Comparison of ENCODE assay signal across 17 cellular contexts in the genomic region with DNA sequence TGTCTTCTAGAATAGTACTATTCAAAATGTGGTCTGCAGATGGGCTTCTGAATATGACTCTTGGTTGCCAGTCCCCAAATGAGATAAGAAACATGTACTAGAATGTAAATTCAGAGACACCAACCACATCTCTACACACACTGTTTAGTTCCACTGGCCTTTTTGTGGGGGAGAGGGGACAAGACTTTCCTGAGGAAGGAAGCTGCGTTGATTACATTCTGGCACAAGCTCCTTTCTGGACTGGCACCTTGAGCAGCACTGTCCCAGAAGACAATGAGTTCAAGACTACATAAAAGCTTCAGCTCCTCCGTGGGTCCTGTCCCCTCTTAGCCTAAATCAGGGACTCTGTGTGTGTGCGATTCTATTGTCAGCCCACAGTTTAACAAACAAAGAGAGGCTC. TPM values are rescaled to one million over a fixed set of nuclear protein-coding genes. Genes with fewer than 3 reads are reported as not detected.
DNase-seq lines count a peak whose midpoint lies in the region; ATAC-seq and TF ChIP-seq lines count a peak whose summit lies in the region.
"Had no signal": no experiment of that assay in that cellular context is flagged by ENCODE, and none has a peak within 500 bp of the region (broad histone marks: within the 10 kb centered on the region; RNA-seq: fewer than 3 reads in every experiment).

No MANE protein-coding gene starts in this region.

- H3K79me2 ChIP-seq in OCI-LY3 (ENCODE audit: low read length), result no peaks in the 10 kb centered on the region

- H3K4me2 ChIP-seq in OCI-LY3 (ENCODE audit: low read length), result peak overlapping the region; percentile 57
- H3K4me2 ChIP-seq: A549, GM23338 had no signal

- H3K9me3 Mint-ChIP-seq in T-cell, result no peaks in the 10 kb centered on the region
- no peaks in the 10 kb centered on the region for H3K9me3 Mint-ChIP-seq in naive thymus-derived CD8-positive, alpha-beta T cell
- H3K9me3 Mint-ChIP-seq in activated naive CD4-positive, alpha-beta T cell treated with anti-CD3 and anti-CD28 coated beads, Interleukin-2, amount 10 ng/mL, durations not matched to agents 7 days and 5 days, result no peaks in the 10 kb centered on the region
- H3K9me3 Mint-ChIP-seq: CD4-positive, CD25-positive, alpha-beta regulatory T cell; GM23338; IgD-negative memory B cell had no signal

- POLR2A ChIA-PET in T-cell (lab: Charles Lee), result interaction anchor here in 1 of 2 donors (0.7 kb wide), 1 partner anchor 90 kb away, joined by 3 read pairs; no protein-coding TSS in a partner anchor
- POLR2A ChIA-PET in naive thymus-derived CD8-positive, alpha-beta T cell (lab: Charles Lee), result no interaction called here

- no peak overlapping the region; the same call in 1 of the 2 replicates for H3K4me3 ChIP-seq in OCI-LY3 (ENCODE audit: low read length)
- H3K4me3 ChIP-seq: A549, GM12878, GM23338 had no signal

- H3K27me3 ChIP-seq in OCI-LY3 (ENCODE audit: low read depth, low read length), result no peaks in the 10 kb centered on the region

- peaks cover 8 to 12% of the 10 kb centered on the region in 2 donors for H3K27me3 Mint-ChIP-seq in T-cell
- H3K27me3 Mint-ChIP-seq in naive thymus-derived CD8-positive, alpha-beta T cell, result peaks cover 0 to 15% (median 10%) of the 10 kb centered on the region in 5 donors
- H3K27me3 Mint-ChIP-seq in activated naive CD4-positive, alpha-beta T cell treated with anti-CD3 and anti-CD28 coated beads, Interleukin-2, amount 10 ng/mL, durations not matched to agents 7 days and 5 days, result peaks cover 8% of the 10 kb centered on the region

- H3K36me3 ChIP-seq in OCI-LY3 (replicated peaks; ENCODE audit: low read depth, low read length), result no peaks in the 10 kb centered on the region

- ATAC-seq in HG03097 (IDR thresholded peaks at IDR 0.05; ENCODE audit: low FRiP score, unreplicated experiment) (no peak), T-cell (replicated peaks in 1 of 4) (no peak)
- ATAC-seq in naive thymus-derived CD8-positive, alpha-beta T cell, result no peak
- ATAC-seq: A549, GM12878, GM23338 had no signal

- no peak overlapping the region for H3K4me3 Mint-ChIP-seq in T-cell
- H3K4me3 Mint-ChIP-seq in naive thymus-derived CD8-positive, alpha-beta T cell, result no peak overlapping the region
- no peak overlapping the region for H3K4me3 Mint-ChIP-seq in activated naive CD4-positive, alpha-beta T cell treated with anti-CD3 and anti-CD28 coated beads, Interleukin-2, amount 10 ng/mL, durations not matched to agents 7 days and 5 days
- H3K4me3 Mint-ChIP-seq: CD4-positive, CD25-positive, alpha-beta regulatory T cell; GM23338; IgD-negative memory B cell had no signal

- H3K27ac Mint-ChIP-seq in T-cell, result no peak overlapping the region
- no peak overlapping the region for H3K27ac Mint-ChIP-seq in naive thymus-derived CD8-positive, alpha-beta T cell
- H3K27ac Mint-ChIP-seq in activated naive CD4-positive, alpha-beta T cell treated with anti-CD3 and anti-CD28 coated beads, Interleukin-2, amount 10 ng/mL, durations not matched to agents 7 days and 5 days, result no peak overlapping the region
- H3K27ac Mint-ChIP-seq: CD4-positive, CD25-positive, alpha-beta regulatory T cell; GM23338; IgD-negative memory B cell had no signal

- H3K27ac ChIP-seq in OCI-LY3 (ENCODE audit: low read length), result no peak overlapping the region
- H3K27ac ChIP-seq: A549 had no signal

- H3K9ac ChIP-seq in OCI-LY3 (ENCODE audit: low read length), result no peak overlapping the region

- CTCF ChIA-PET in T-cell (lab: Charles Lee), result no interaction called here
- CTCF ChIA-PET in activated naive CD4-positive, alpha-beta T cell treated with anti-CD3 and anti-CD28 coated beads, Interleukin-2, amount 10 ng/mL, durations not matched to agents 7 days and 5 days (lab: Charles Lee), result interaction anchor here (0.7 kb wide), 1 partner anchor 171 kb away, joined by 3 read pairs; no protein-coding TSS in a partner anchor

- no peak for TF ChIP-seq CTCF in OCI-LY3 (IDR thresholded peaks at IDR 0.05; ENCODE audit: low read depth, low read length)

- no peaks in the 10 kb centered on the region for H3K36me3 Mint-ChIP-seq in T-cell
- no peaks in the 10 kb centered on the region for H3K36me3 Mint-ChIP-seq in naive thymus-derived CD8-positive, alpha-beta T cell
- H3K36me3 Mint-ChIP-seq in activated naive CD4-positive, alpha-beta T cell treated with anti-CD3 and anti-CD28 coated beads, Interleukin-2, amount 10 ng/mL, durations not matched to agents 7 days and 5 days, result no peaks in the 10 kb centered on the region
- H3K36me3 Mint-ChIP-seq: CD4-positive, CD25-positive, alpha-beta regulatory T cell; IgD-negative memory B cell had no signal

- no peaks in the 10 kb centered on the region for H3K4me1 Mint-ChIP-seq in T-cell
- no peaks in the 10 kb centered on the region for H3K4me1 Mint-ChIP-seq in naive thymus-derived CD8-positive, alpha-beta T cell
- no peaks in the 10 kb centered on the region for H3K4me1 Mint-ChIP-seq in activated naive CD4-positive, alpha-beta T cell treated with anti-CD3 and anti-CD28 coated beads, Interleukin-2, amount 10 ng/mL, durations not matched to agents 7 days and 5 days
- H3K4me1 Mint-ChIP-seq: CD4-positive, CD25-positive, alpha-beta regulatory T cell; GM23338; IgD-negative memory B cell had no signal

- H3K4me1 ChIP-seq in OCI-LY3 (ENCODE audit: low read length), result peaks cover 13% of the 10 kb centered on the region
- H3K4me1 ChIP-seq: A549 had no signal

- DNase-seq in KBM-7 (peak; percentile 31), dermis blood vessel endothelial cell (peak; percentile 52), T-cell (no peak)
- no peak for DNase-seq in naive thymus-derived CD8-positive, alpha-beta T cell
- DNase-seq in activated naive CD4-positive, alpha-beta T cell treated with anti-CD3 and anti-CD28 coated beads, Interleukin-2, amount 10 ng/mL, durations not matched to agents 7 days and 5 days, result no peak
- DNase-seq: Calu3; CD4-positive, CD25-positive, alpha-beta regulatory T cell; DMS 273 treated with DMSO at 0.1 percent for 48 hours; H7 had no signal

- in situ Hi-C loops in KBM-7 (cut with MboI; ENCODE audit: low pct_unique_long_range_greater_than_20kb, low sequenced_read_pairs), result no loop called here

- H3K9me3 ChIP-seq in OCI-LY3 (ENCODE audit: insufficient read depth, low read length), result no peaks in the 10 kb centered on the region
- H3K9me3 ChIP-seq: A549 had no signal

- H2AFZ ChIP-seq in OCI-LY3 (ENCODE audit: low read depth, low read length), result peak overlapping the region; percentile 58; the same call in 1 of the 2 replicates
- H2AFZ ChIP-seq: GM23338 had no signal

- no peaks in the 10 kb centered on the region for H4K20me1 ChIP-seq in OCI-LY3 (ENCODE audit: insufficient read depth, low read length)

RNA-seq across cellular contexts. Expression of a gene that starts 6.9 kb away (rescaled TPM):
- total RNA-seq in dermis blood vessel endothelial cell, result under 0.01 TPM in 1 of 2 replicates, not detected in the other
- not detected for total RNA-seq in T-cell
- not detected for total RNA-seq in naive thymus-derived CD8-positive, alpha-beta T cell
- not detected for polyA plus RNA-seq in naive thymus-derived CD8-positive, alpha-beta T cell
- total RNA-seq: CD4-positive, CD25-positive, alpha-beta regulatory T cell; GM12878; GM23338; H7 had no signal
- polyA plus RNA-seq: AG04450; BJ; CD4-positive, CD25-positive, alpha-beta regulatory T cell; GM23338; IgD-negative memory B cell had no signal

Comparison
In these comparisons a context has a peak if more than half of its experiments do, and no peak if none do; other contexts are left out.
1. DNase-seq: peak in KBM-7 (single experiment) and dermis blood vessel endothelial cell (single experiment); none in T-cell (0 of 34), naive thymus-derived CD8-positive, alpha-beta T cell (0 of 10) and activated naive CD4-positive, alpha-beta T cell treated with anti-CD3 and anti-CD28 coated beads, Interleukin-2, amount 10 ng/mL, durations not matched to agents 7 days and 5 days (single experiment).